8 cellular contexts compared by ENCODE assay signal in genomic region chr4:88457307-88458090, GRCh38. TPM values are rescaled to one million over a fixed set of nuclear protein-coding genes. Genes with fewer than 3 reads are reported as not detected.
DNase-seq lines count a peak whose midpoint lies in the region; ATAC-seq and TF ChIP-seq lines count a peak whose summit lies in the region.

No MANE protein-coding gene starts in this region.

- H3K27me3 ChIP-seq in left lung: peaks cover 0 to 5% of the 10 kb centered on the region in 2 donors

- no peaks in the 10 kb centered on the region for H3K36me3 ChIP-seq in left lung

- H3K4me3 ChIP-seq in cardiac fibroblast (replicated peaks in 1 of 2; ENCODE audit: low read depth in 2 of 2, low read length in 2 of 2) (peak overlapping the region; percentile 48 to 59), left lung (peak overlapping the region; percentile 53 to 73)

- TF ChIP-seq CTCF in cardiac fibroblast (IDR thresholded peaks at IDR 0.05; ENCODE audit: low read depth, low read length): no peak
- no peak for TF ChIP-seq CTCF in left lung (IDR thresholded peaks at IDR 0.05)

- intact Hi-C loops in left lung (cut with DNase I): no loop called here

- no peaks in the 10 kb centered on the region for H3K9me3 ChIP-seq in left lung

- ATAC-seq in HG02885 (IDR thresholded peaks at IDR 0.05; ENCODE audit: poor library complexity, unreplicated experiment) (peak; percentile 39), left lung (peak; percentile 69)

- peaks cover 0 to 22% of the 10 kb centered on the region in 2 donors for H3K4me1 ChIP-seq in left lung

- DNase-seq in activated T-cell treated with anti-CD3 and anti-CD28 coated beads for 1 hour (ENCODE audit: low read depth) (peak; percentile 32), activated T-cell treated with anti-CD3 and anti-CD28 coated beads for 4 hours (no peak), SK-N-DZ (ENCODE audit: low spot score) (peak; percentile 10), cardiac fibroblast (ENCODE audit: low read depth in 2 of 2) (peak; percentile 9 to 14), left lung (peak; percentile 40 to 91), mesenteric fat pad (ENCODE audit: low spot score) (no peak)
- peak; percentile 46 for DNase-seq in stimulated activated CD4-positive, alpha-beta T cell treated with anti-CD3 and anti-CD28 coated beads, Interleukin-4, amount 100 ng/mL, for 1 hour

- peak overlapping the region; percentile 59 to 79 for H3K27ac ChIP-seq in left lung

RNA-seq across cellular contexts. Expression of gene HERC5, which starts 0.6 kb away (rescaled TPM):
- 0.77 and 1.2 TPM in 2 replicates for polyA plus RNA-seq in SK-N-DZ (2014; cell fraction: cytosol; rRNA removed)
- 1.3 and 2.3 TPM in 2 replicates for polyA plus RNA-seq in SK-N-DZ (2014; cell fraction: nucleus; rRNA removed)
- total RNA-seq in left lung (1 to 10 TPM; 5.5 to 8.0 TPM), mesenteric fat pad (5.9 TPM)

Comparison
In these comparisons a context has a peak if more than half of its experiments do, and no peak if none do; other contexts are left out.
1. DNase-seq: peak in activated T-cell treated with anti-CD3 and anti-CD28 coated beads for 1 hour (single experiment), SK-N-DZ (single experiment), cardiac fibroblast (2 of 2), left lung (2 of 2) and stimulated activated CD4-positive, alpha-beta T cell treated with anti-CD3 and anti-CD28 coated beads, Interleukin-4, amount 100 ng/mL, for 1 hour (single experiment); none in activated T-cell treated with anti-CD3 and anti-CD28 coated beads for 4 hours (single experiment) and mesenteric fat pad (single experiment).